In genomic region chr19:11535792-11536595, GRCh38 we compare ENCODE assay signal across 1 cellular context.
A peak's percentile ranks its signal among the peaks of the same experiment; 100 is the strongest.
TF ChIP-seq lines count a peak whose summit lies in the region.

No MANE protein-coding gene starts in this region.

TF ChIP-seq in K562, 482 proteins besides CTCF, POLR2A, EP300 and RAD21 (continued from another document and continues in another):
- TF ChIP-seq THAP12 (CRISPR knock-in tag; IDR thresholded peaks at IDR 0.05): peak; percentile 51
- peak; percentile 55 for TF ChIP-seq GMEB1 (CRISPR knock-in tag; IDR thresholded peaks at IDR 0.05)
- no peak for TF ChIP-seq PCBP1 (IDR thresholded peaks at IDR 0.05; ENCODE audit: low read depth, low read length, poor library complexity, severe bottlenecking)
- 0 out of 2 replicates have a peak, but pooled peaks have one; percentile 22 for TF ChIP-seq ZNF444 (CRISPR knock-in tag; IDR thresholded peaks at IDR 0.05)
- TF ChIP-seq MEF2D (tag; conservative IDR thresholded peaks at IDR 0.05; ENCODE audit: low read depth): peak; percentile 51; the same call in 1 of the 2 replicates
- peak; percentile 32; the same call in 1 of the 2 replicates for TF ChIP-seq ZNF24 (IDR thresholded peaks at IDR 0.05)
- TF ChIP-seq ZNF445 (CRISPR knock-in tag; IDR thresholded peaks at IDR 0.05; ENCODE audit: low read depth): no peak
- TF ChIP-seq CTBP1 (IDR thresholded peaks at IDR 0.05; ENCODE audit: borderline replicate concordance): peak; percentile 57; the same call in 1 of the 2 replicates
- 0 out of 2 replicates have a peak, but pooled peaks have one; percentile 9 for TF ChIP-seq CBFA2T3 (IDR thresholded peaks at IDR 0.05)
- no peak for TF ChIP-seq NR2C1 (IDR thresholded peaks at IDR 0.05)
- no peak for TF ChIP-seq NR2C1 (tag; IDR thresholded peaks at IDR 0.05)
- TF ChIP-seq POLR2B (IDR thresholded peaks at IDR 0.05; ENCODE audit: low read depth, partially characterized antibody): peak; percentile 55
- no peak for TF ChIP-seq ZNF184 (CRISPR knock-in tag; IDR thresholded peaks at IDR 0.05)
- TF ChIP-seq SMAD3 (CRISPR knock-in tag; conservative IDR thresholded peaks at IDR 0.05): 0 out of 2 replicates have a peak, but pooled peaks have one; percentile 37
- TF ChIP-seq RFX5 (IDR thresholded peaks at IDR 0.05; ENCODE audit: low read depth, low read length): peak; percentile 67; the same call in 1 of the 2 replicates
- TF ChIP-seq, protein P1, sequence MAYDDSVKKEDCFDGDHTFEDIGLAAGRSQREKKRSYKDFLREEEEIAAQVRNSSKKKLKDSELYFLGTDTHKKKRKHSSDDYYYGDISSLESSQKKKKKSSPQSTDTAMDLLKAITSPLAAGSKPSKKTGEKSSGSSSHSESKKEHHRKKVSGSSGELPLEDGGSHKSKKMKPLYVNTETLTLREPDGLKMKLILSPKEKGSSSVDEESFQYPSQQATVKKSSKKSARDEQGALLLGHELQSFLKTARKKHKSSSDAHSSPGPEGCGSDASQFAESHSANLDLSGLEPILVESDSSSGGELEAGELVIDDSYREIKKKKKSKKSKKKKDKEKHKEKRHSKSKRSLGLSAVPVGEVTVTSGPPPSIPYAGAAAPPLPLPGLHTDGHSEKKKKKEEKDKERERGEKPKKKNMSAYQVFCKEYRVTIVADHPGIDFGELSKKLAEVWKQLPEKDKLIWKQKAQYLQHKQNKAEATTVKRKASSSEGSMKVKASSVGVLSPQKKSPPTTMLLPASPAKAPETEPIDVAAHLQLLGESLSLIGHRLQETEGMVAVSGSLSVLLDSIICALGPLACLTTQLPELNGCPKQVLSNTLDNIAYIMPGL (CRISPR knock-in tag; IDR thresholded peaks at IDR 0.05): 0 out of 2 replicates have a peak, but pooled peaks have one; percentile 19
- TF ChIP-seq ZBTB17 (CRISPR knock-in tag; IDR thresholded peaks at IDR 0.05): 0 out of 2 replicates have a peak, but pooled peaks have one; percentile 50
- no peak for TF ChIP-seq ZNF354B (CRISPR knock-in tag; IDR thresholded peaks at IDR 0.05)
- TF ChIP-seq, protein P2, sequence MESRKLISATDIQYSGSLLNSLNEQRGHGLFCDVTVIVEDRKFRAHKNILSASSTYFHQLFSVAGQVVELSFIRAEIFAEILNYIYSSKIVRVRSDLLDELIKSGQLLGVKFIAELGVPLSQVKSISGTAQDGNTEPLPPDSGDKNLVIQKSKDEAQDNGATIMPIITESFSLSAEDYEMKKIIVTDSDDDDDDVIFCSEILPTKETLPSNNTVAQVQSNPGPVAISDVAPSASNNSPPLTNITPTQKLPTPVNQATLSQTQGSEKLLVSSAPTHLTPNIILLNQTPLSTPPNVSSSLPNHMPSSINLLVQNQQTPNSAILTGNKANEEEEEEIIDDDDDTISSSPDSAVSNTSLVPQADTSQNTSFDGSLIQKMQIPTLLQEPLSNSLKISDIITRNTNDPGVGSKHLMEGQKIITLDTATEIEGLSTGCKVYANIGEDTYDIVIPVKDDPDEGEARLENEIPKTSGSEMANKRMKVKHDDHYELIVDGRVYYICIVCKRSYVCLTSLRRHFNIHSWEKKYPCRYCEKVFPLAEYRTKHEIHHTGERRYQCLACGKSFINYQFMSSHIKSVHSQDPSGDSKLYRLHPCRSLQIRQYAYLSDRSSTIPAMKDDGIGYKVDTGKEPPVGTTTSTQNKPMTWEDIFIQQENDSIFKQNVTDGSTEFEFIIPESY (CRISPR knock-in tag; IDR thresholded peaks at IDR 0.05): 0 out of 2 replicates have a peak, but pooled peaks have one; percentile 10
- TF ChIP-seq SP2 (IDR thresholded peaks at IDR 0.05; ENCODE audit: extremely low read depth, low read depth, low read length, poor library complexity, severe bottlenecking): no peak
- TF ChIP-seq GTF3C2 (IDR thresholded peaks at IDR 0.05; ENCODE audit: borderline replicate concordance, extremely low read depth, insufficient read length): peak; percentile 100
- TF ChIP-seq JUN (IDR thresholded peaks at IDR 0.05; ENCODE audit: borderline replicate concordance, low read depth, low read length): peak; percentile 99
- TF ChIP-seq JUN (CRISPR knock-in tag; IDR thresholded peaks at IDR 0.05; ENCODE audit: borderline replicate concordance): peak; percentile 41; the same call in 1 of the 2 replicates
- TF ChIP-seq PCBP2 (IDR thresholded peaks at IDR 0.05; ENCODE audit: low read depth, low read length, poor library complexity, severe bottlenecking): no peak
- 0 out of 4 replicates have a peak, but pooled peaks have one; percentile 12 to 29 for TF ChIP-seq FOXK2 (conservative IDR thresholded peaks at IDR 0.05 in 1 of 2, IDR thresholded peaks at IDR 0.05 in 1 of 2; ENCODE audit: low read depth in 2 of 2)
- TF ChIP-seq SIX5 (IDR thresholded peaks at IDR 0.05; ENCODE audit: borderline replicate concordance in 1 of 2, insufficient read depth in 1 of 2, low read depth in 1 of 2, low read length in 2 of 2): no peak
- TF ChIP-seq, protein P3, sequence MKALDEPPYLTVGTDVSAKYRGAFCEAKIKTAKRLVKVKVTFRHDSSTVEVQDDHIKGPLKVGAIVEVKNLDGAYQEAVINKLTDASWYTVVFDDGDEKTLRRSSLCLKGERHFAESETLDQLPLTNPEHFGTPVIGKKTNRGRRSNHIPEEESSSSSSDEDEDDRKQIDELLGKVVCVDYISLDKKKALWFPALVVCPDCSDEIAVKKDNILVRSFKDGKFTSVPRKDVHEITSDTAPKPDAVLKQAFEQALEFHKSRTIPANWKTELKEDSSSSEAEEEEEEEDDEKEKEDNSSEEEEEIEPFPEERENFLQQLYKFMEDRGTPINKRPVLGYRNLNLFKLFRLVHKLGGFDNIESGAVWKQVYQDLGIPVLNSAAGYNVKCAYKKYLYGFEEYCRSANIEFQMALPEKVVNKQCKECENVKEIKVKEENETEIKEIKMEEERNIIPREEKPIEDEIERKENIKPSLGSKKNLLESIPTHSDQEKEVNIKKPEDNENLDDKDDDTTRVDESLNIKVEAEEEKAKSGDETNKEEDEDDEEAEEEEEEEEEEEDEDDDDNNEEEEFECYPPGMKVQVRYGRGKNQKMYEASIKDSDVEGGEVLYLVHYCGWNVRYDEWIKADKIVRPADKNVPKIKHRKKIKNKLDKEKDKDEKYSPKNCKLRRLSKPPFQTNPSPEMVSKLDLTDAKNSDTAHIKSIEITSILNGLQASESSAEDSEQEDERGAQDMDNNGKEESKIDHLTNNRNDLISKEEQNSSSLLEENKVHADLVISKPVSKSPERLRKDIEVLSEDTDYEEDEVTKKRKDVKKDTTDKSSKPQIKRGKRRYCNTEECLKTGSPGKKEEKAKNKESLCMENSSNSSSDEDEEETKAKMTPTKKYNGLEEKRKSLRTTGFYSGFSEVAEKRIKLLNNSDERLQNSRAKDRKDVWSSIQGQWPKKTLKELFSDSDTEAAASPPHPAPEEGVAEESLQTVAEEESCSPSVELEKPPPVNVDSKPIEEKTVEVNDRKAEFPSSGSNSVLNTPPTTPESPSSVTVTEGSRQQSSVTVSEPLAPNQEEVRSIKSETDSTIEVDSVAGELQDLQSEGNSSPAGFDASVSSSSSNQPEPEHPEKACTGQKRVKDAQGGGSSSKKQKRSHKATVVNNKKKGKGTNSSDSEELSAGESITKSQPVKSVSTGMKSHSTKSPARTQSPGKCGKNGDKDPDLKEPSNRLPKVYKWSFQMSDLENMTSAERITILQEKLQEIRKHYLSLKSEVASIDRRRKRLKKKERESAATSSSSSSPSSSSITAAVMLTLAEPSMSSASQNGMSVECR (CRISPR knock-in tag; IDR thresholded peaks at IDR 0.05): no peak
- no peak for TF ChIP-seq STAT5A (IDR thresholded peaks at IDR 0.05; ENCODE audit: borderline replicate concordance, low read length)
- TF ChIP-seq WHSC1 (IDR thresholded peaks at IDR 0.05; ENCODE audit: low read length): no peak
- TF ChIP-seq CREBBP (IDR thresholded peaks at IDR 0.05; ENCODE audit: low read depth, low read length): no peak
- no peak for TF ChIP-seq TCFL5 (CRISPR knock-in tag; conservative IDR thresholded peaks at IDR 0.05)
- no peak for TF ChIP-seq MCM3 (IDR thresholded peaks at IDR 0.05)
- TF ChIP-seq FUS (optimal IDR thresholded peaks at IDR 0.05; ENCODE audit: low read depth, low read length): peak; percentile 73
- TF ChIP-seq CBX1 (IDR thresholded peaks at IDR 0.05; ENCODE audit: low read depth): peak; percentile 96
- TF ChIP-seq, protein P4, sequence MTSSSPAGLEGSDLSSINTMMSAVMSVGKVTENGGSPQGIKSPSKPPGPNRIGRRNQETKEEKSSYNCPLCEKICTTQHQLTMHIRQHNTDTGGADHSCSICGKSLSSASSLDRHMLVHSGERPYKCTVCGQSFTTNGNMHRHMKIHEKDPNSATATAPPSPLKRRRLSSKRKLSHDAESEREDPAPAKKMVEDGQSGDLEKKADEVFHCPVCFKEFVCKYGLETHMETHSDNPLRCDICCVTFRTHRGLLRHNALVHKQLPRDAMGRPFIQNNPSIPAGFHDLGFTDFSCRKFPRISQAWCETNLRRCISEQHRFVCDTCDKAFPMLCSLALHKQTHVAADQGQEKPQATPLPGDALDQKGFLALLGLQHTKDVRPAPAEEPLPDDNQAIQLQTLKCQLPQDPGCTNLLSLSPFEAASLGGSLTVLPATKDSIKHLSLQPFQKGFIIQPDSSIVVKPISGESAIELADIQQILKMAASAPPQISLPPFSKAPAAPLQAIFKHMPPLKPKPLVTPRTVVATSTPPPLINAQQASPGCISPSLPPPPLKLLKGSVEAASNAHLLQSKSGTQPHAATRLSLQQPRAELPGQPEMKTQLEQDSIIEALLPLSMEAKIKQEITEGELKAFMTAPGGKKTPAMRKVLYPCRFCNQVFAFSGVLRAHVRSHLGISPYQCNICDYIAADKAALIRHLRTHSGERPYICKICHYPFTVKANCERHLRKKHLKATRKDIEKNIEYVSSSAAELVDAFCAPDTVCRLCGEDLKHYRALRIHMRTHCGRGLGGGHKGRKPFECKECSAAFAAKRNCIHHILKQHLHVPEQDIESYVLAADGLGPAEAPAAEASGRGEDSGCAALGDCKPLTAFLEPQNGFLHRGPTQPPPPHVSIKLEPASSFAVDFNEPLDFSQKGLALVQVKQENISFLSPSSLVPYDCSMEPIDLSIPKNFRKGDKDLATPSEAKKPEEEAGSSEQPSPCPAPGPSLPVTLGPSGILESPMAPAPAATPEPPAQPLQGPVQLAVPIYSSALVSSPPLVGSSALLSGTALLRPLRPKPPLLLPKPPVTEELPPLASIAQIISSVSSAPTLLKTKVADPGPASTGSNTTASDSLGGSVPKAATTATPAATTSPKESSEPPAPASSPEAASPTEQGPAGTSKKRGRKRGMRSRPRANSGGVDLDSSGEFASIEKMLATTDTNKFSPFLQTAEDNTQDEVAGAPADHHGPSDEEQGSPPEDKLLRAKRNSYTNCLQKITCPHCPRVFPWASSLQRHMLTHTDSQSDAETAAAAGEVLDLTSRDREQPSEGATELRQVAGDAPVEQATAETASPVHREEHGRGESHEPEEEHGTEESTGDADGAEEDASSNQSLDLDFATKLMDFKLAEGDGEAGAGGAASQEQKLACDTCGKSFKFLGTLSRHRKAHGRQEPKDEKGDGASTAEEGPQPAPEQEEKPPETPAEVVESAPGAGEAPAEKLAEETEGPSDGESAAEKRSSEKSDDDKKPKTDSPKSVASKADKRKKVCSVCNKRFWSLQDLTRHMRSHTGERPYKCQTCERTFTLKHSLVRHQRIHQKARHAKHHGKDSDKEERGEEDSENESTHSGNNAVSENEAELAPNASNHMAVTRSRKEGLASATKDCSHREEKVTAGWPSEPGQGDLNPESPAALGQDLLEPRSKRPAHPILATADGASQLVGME (CRISPR knock-in tag; IDR thresholded peaks at IDR 0.05): 0 out of 2 replicates have a peak, but pooled peaks have one; percentile 40
- TF ChIP-seq, protein P5, sequence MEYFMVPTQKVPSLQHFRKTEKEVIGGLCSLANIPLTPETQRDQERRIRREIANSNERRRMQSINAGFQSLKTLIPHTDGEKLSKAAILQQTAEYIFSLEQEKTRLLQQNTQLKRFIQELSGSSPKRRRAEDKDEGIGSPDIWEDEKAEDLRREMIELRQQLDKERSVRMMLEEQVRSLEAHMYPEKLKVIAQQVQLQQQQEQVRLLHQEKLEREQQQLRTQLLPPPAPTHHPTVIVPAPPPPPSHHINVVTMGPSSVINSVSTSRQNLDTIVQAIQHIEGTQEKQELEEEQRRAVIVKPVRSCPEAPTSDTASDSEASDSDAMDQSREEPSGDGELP (CRISPR knock-in tag; IDR thresholded peaks at IDR 0.05; ENCODE audit: borderline replicate concordance): peak; percentile 78
